ENCODE assay signal across 1 cellular context in genomic region chr13:42981853-42982252, GRCh38.
TF ChIP-seq lines count a peak whose summit lies in the region.

No MANE protein-coding gene starts in this region.

TF ChIP-seq in H1, 55 proteins besides CTCF, POLR2A, EP300 and RAD21:
- no peak for TF ChIP-seq KDM1A (IDR thresholded peaks at IDR 0.05; ENCODE audit: borderline replicate concordance, low read length)
